ENCODE assay signal across 1 cellular context in genomic region chr2:219197388-219197787, GRCh38.
A peak's percentile ranks its signal among the peaks of the same experiment; 100 is the strongest.
TF ChIP-seq lines count a peak whose summit lies in the region.

No MANE protein-coding gene starts in this region.

TF ChIP-seq in HepG2, 621 proteins besides CTCF, POLR2A, EP300 and RAD21:
- TF ChIP-seq MTA1 (CRISPR knock-in tag; IDR thresholded peaks at IDR 0.05; ENCODE audit: borderline replicate concordance) (no peak), FOXP4 (CRISPR knock-in tag; IDR thresholded peaks at IDR 0.05) (no peak), HNRNPK (IDR thresholded peaks at IDR 0.05; ENCODE audit: low read depth, low read length, poor library complexity, severe bottlenecking) (peak; percentile 33), ZNF619 (CRISPR knock-in tag; IDR thresholded peaks at IDR 0.05) (no peak), PHF20 (CRISPR knock-in tag; IDR thresholded peaks at IDR 0.05) (no peak), CEBPB (IDR thresholded peaks at IDR 0.05; ENCODE audit: borderline replicate concordance, low read depth, low read length) (peak; percentile 62), ZNF770 (CRISPR knock-in tag; IDR thresholded peaks at IDR 0.05) (peak; percentile 87), ZMYM3 (CRISPR knock-in tag; IDR thresholded peaks at IDR 0.05) (0 out of 2 replicates have a peak, but pooled peaks have one; percentile 15)
- TF ChIP-seq, protein P1, sequence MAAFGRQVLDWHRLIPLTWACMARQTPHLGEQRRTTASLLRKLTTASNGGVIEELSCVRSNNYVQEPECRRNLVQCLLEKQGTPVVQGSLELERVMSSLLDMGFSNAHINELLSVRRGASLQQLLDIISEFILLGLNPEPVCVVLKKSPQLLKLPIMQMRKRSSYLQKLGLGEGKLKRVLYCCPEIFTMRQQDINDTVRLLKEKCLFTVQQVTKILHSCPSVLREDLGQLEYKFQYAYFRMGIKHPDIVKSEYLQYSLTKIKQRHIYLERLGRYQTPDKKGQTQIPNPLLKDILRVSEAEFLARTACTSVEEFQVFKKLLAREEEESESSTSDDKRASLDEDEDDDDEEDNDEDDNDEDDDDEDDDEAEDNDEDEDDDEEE (CRISPR knock-in tag; IDR thresholded peaks at IDR 0.05) = no peak
